ENCODE assay signal across 31 cellular contexts in the genomic region with DNA sequence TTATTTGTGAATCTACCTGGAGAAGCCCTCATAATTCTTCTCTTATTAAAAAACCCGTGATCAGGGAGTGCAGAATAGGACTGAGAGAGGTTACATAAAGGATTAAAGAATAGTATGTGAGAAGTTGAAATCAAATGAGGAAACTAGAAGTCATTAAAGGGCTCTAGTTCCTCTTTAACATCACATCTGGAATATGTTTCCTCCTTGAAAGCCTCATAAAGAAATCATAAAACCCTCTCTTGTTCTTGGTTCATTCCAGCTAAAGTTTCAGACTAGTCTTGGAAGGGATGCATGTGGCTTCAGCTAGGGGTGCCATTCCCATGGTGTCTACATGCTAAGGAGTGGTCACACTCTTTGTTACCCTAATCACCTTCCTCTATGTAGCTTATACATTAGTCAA. TPM values are rescaled to one million over a fixed set of nuclear protein-coding genes. Genes with fewer than 3 reads are reported as not detected.
DNase-seq lines count a peak whose midpoint lies in the region; ATAC-seq and TF ChIP-seq lines count a peak whose summit lies in the region.
"Had no signal": no experiment of that assay in that cellular context is flagged by ENCODE, and none has a peak within 500 bp of the region (broad histone marks: within the 10 kb centered on the region; RNA-seq: fewer than 3 reads in every experiment).

No MANE protein-coding gene starts in this region.

- H3K9me3 ChIP-seq in Karpas-422 (ENCODE audit: low read length) (no peaks in the 10 kb centered on the region), PC-3 (ENCODE audit: low read length) (no peaks in the 10 kb centered on the region)
- H3K9me3 ChIP-seq: gastroesophageal sphincter, lower lobe of right lung, SK-N-SH had no signal

- TF ChIP-seq CTCF in 22Rv1 (IDR thresholded peaks at IDR 0.05) (no peak), PC-3 (conservative IDR thresholded peaks at IDR 0.05; ENCODE audit: low read depth, low read length) (no peak), coronary artery (IDR thresholded peaks at IDR 0.05) (no peak)

- 0 out of 2 replicates have a peak, but pooled peaks cover 2% of the 10 kb centered on the region for H3K4me1 ChIP-seq in Karpas-422 (ENCODE audit: low read length)
- H3K4me1 ChIP-seq in PC-3 (ENCODE audit: insufficient read depth, low read length) = peaks cover 49% of the 10 kb centered on the region
- H3K4me1 ChIP-seq: gastroesophageal sphincter, lower lobe of right lung had no signal

- H3K9me3 Mint-ChIP-seq in immature natural killer cell = no peaks in the 10 kb centered on the region
- H3K9me3 Mint-ChIP-seq: activated CD4-positive, alpha-beta T cell treated with anti-CD3 and anti-CD28 coated beads, Interleukin-2, amount 10 ng/mL, durations not matched to agents 24 days and 14 days; activated naive CD8-positive, alpha-beta T cell treated with anti-CD3 and anti-CD28 coated beads, Interleukin-2, amount 10 ng/mL, durations not matched to agents 7 days and 5 days; nephron; T-helper 2 cell treated with Interferon-gamma antibody and Interleukin-4, amounts not matched to agents 5 μg/mL and 100 μg/mL, for 36 hours had no signal

- H4K20me1 ChIP-seq in Karpas-422 (ENCODE audit: insufficient read depth, low read depth, low read length) (no peaks in the 10 kb centered on the region), PC-3 (ENCODE audit: low read length) (no peaks in the 10 kb centered on the region)

- H3K36me3 ChIP-seq in Karpas-422 (ENCODE audit: insufficient read depth, low read length) (no peaks in the 10 kb centered on the region), PC-3 (ENCODE audit: low read depth, low read length) (no peaks in the 10 kb centered on the region)
- H3K36me3 ChIP-seq: gastroesophageal sphincter, lower lobe of right lung had no signal

- peaks cover 0 to 11% (median 5%) of the 10 kb centered on the region in 3 donors for H3K27me3 Mint-ChIP-seq in immature natural killer cell (ENCODE audit: low read depth in 3 of 3)
- H3K27me3 Mint-ChIP-seq: activated naive CD8-positive, alpha-beta T cell treated with anti-CD3 and anti-CD28 coated beads, Interleukin-2, amount 10 ng/mL, durations not matched to agents 7 days and 5 days had no signal

- H3F3A ChIP-seq in PC-3 (ENCODE audit: low read length, unreplicated experiment) = peaks cover 3% of the 10 kb centered on the region

- H3K4me3 Mint-ChIP-seq in immature natural killer cell = no peak overlapping the region
- H3K4me3 Mint-ChIP-seq: activated CD4-positive, alpha-beta T cell treated with anti-CD3 and anti-CD28 coated beads, Interleukin-2, amount 10 ng/mL, durations not matched to agents 24 days and 14 days; activated naive CD8-positive, alpha-beta T cell treated with anti-CD3 and anti-CD28 coated beads, Interleukin-2, amount 10 ng/mL, durations not matched to agents 7 days and 5 days; nephron; T-helper 2 cell treated with Interferon-gamma antibody and Interleukin-4, amounts not matched to agents 5 μg/mL and 100 μg/mL, for 36 hours had no signal

- H3K4me3 ChIP-seq in Karpas-422 (ENCODE audit: low read length) = no peak overlapping the region
- H3K4me3 ChIP-seq in PC-3 (ENCODE audit: low read length) = no peak overlapping the region
- no peak overlapping the region for H3K4me3 ChIP-seq in coronary artery
- H3K4me3 ChIP-seq: dorsolateral prefrontal cortex, gastroesophageal sphincter, lower lobe of right lung, skin epidermis had no signal

- no TSS peak for BruUV-seq in PC-3 (replicated peaks; lab: Mats Ljungman, UMichigan)

- DNase-seq in Karpas-422 (peak; percentile 49), PC-3 (no peak), coronary artery (ENCODE audit: low spot score) (no peak), immature natural killer cell (no peak), EL (no peak), NCI-H2171 (lab: John Stamatoyannopoulos, UW) (no peak)
- DNase-seq: ACHN; activated CD4-positive, alpha-beta T cell treated with anti-CD3 and anti-CD28 coated beads, Interleukin-2, amount 10 ng/mL, durations not matched to agents 24 days and 14 days; activated effector memory CD4-positive, alpha-beta T cell treated with anti-CD3 and anti-CD28 coated beads, Interleukin-2, amount 50 U/mL, for 16 hours; activated naive CD8-positive, alpha-beta T cell treated with anti-CD3 and anti-CD28 coated beads, Interleukin-2, amount 10 ng/mL, durations not matched to agents 7 days and 5 days; activated T-cell treated with anti-CD3 and anti-CD28 coated beads, Interleukin-2, amount 50 U/mL, for 1 hour; DMS53; NCI-H187; NCI-H524; SK-N-SH; trophoblast cell had no signal

- no peaks in the 10 kb centered on the region for H3K4me1 Mint-ChIP-seq in immature natural killer cell
- H3K4me1 Mint-ChIP-seq: activated CD4-positive, alpha-beta T cell treated with anti-CD3 and anti-CD28 coated beads, Interleukin-2, amount 10 ng/mL, durations not matched to agents 24 days and 14 days; activated naive CD8-positive, alpha-beta T cell treated with anti-CD3 and anti-CD28 coated beads, Interleukin-2, amount 10 ng/mL, durations not matched to agents 7 days and 5 days; nephron had no signal

- intact Hi-C loops in PC-3 (cut with micrococcal nuclease) = no loop called here

- ATAC-seq in PC-3 = no peak
- ATAC-seq in GM19023 (IDR thresholded peaks at IDR 0.05; ENCODE audit: unreplicated experiment) = no peak
- ATAC-seq: gastroesophageal sphincter, lower lobe of right lung had no signal

- CTCF ChIA-PET in PC-3 (lab: Charles Lee) = no interaction called here

- H3K27me3 ChIP-seq in Karpas-422 (ENCODE audit: low read length) = no peaks in the 10 kb centered on the region
- H3K27me3 ChIP-seq in PC-3 (ENCODE audit: low read length) = no peaks in the 10 kb centered on the region
- H3K27me3 ChIP-seq: gastroesophageal sphincter had no signal

- H2AFZ ChIP-seq in Karpas-422 (ENCODE audit: low read length) (no peak overlapping the region), PC-3 (ENCODE audit: low read length) (no peak overlapping the region)

- H3K27ac ChIP-seq in 22Rv1 (peak overlapping the region; percentile 63), Karpas-422 (ENCODE audit: low read length) (no peak overlapping the region), PC-3 (ENCODE audit: low read length) (peak overlapping the region; percentile 97), coronary artery (peak overlapping the region; percentile 8 to 31)
- H3K27ac ChIP-seq: gastroesophageal sphincter, lower lobe of right lung, skin epidermis had no signal

- no peak overlapping the region for H3K27ac Mint-ChIP-seq in immature natural killer cell
- H3K27ac Mint-ChIP-seq: activated CD4-positive, alpha-beta T cell treated with anti-CD3 and anti-CD28 coated beads, Interleukin-2, amount 10 ng/mL, durations not matched to agents 24 days and 14 days; activated naive CD8-positive, alpha-beta T cell treated with anti-CD3 and anti-CD28 coated beads, Interleukin-2, amount 10 ng/mL, durations not matched to agents 7 days and 5 days; nephron; T-helper 2 cell treated with Interferon-gamma antibody and Interleukin-4, amounts not matched to agents 5 μg/mL and 100 μg/mL, for 36 hours had no signal

- POLR2A ChIA-PET in PC-3 (lab: Charles Lee; ENCODE audit: unreplicated experiment) = no interaction called here

- no peak overlapping the region for H3K9ac ChIP-seq in Karpas-422 (ENCODE audit: low read length)
- peak overlapping the region; percentile 71; the same call in 1 of the 2 replicates for H3K9ac ChIP-seq in PC-3 (ENCODE audit: low read length)
- H3K9ac ChIP-seq: SK-N-SH had no signal

- H3K4me2 ChIP-seq in Karpas-422 (ENCODE audit: low read depth, low read length, poor library complexity, severe bottlenecking) (no peak overlapping the region), PC-3 (ENCODE audit: low read length) (no peak overlapping the region)
- H3K4me2 ChIP-seq: SK-N-SH had no signal

- H3K79me2 ChIP-seq in Karpas-422 (ENCODE audit: low read length) = no peaks in the 10 kb centered on the region
- H3K79me2 ChIP-seq in PC-3 (ENCODE audit: low read length) = peaks cover 30% of the 10 kb centered on the region

- H3K9me2 ChIP-seq in Karpas-422 (replicated peaks; ENCODE audit: insufficient read depth, low read length) = no peaks in the 10 kb centered on the region
- H3K9me2 ChIP-seq in PC-3 (replicated peaks; ENCODE audit: low read length) = no peaks in the 10 kb centered on the region
- H3K9me2 ChIP-seq: SK-N-SH had no signal

- no peaks in the 10 kb centered on the region for H3K36me3 Mint-ChIP-seq in immature natural killer cell
- H3K36me3 Mint-ChIP-seq: activated naive CD8-positive, alpha-beta T cell treated with anti-CD3 and anti-CD28 coated beads, Interleukin-2, amount 10 ng/mL, durations not matched to agents 7 days and 5 days had no signal

RNA-seq across cellular contexts. Expression of a gene that starts 5.7 kb away (rescaled TPM):
- not detected in 2 replicates for total RNA-seq in Karpas-422 (2014; rRNA removed; shearing (Covaris generic); ENCODE audit: low replicate concordance)
- 59.9 and 78.7 TPM in 2 replicates for total RNA-seq in PC-3 (2014; rRNA removed)
- polyA plus RNA-seq in immature natural killer cell = not detected
- total RNA-seq: activated CD4-positive, alpha-beta T cell treated with anti-CD3 and anti-CD28 coated beads, Interleukin-2, amount 10 ng/mL, durations not matched to agents 24 days and 14 days; activated CD8-positive, alpha-beta memory T cell treated with anti-CD3 and anti-CD28 coated beads for 36 hours; activated naive CD8-positive, alpha-beta T cell treated with anti-CD3 and anti-CD28 coated beads, Interleukin-2, amount 10 ng/mL, durations not matched to agents 7 days and 5 days; dorsolateral prefrontal cortex; fibroblast of lung; gastroesophageal sphincter; lower lobe of right lung; mononuclear cell; osteoblast had no signal
- polyA plus RNA-seq: fibroblast of lung had no signal

RNA-seq across cellular contexts. Expression of a gene that starts 33.5 kb away (rescaled TPM):
- total RNA-seq in Karpas-422 (2014; rRNA removed; shearing (Covaris generic); ENCODE audit: low replicate concordance) = not detected in 2 replicates
- 0.51 TPM in 1 of 2 replicates, not detected in the other for total RNA-seq in PC-3 (2014; rRNA removed)
- not detected for polyA plus RNA-seq in immature natural killer cell
- total RNA-seq: activated CD4-positive, alpha-beta T cell treated with anti-CD3 and anti-CD28 coated beads, Interleukin-2, amount 10 ng/mL, durations not matched to agents 24 days and 14 days; activated CD8-positive, alpha-beta memory T cell treated with anti-CD3 and anti-CD28 coated beads for 36 hours; activated naive CD8-positive, alpha-beta T cell treated with anti-CD3 and anti-CD28 coated beads, Interleukin-2, amount 10 ng/mL, durations not matched to agents 7 days and 5 days; fibroblast of lung; gastroesophageal sphincter; HT1080; mononuclear cell; osteoblast; renal cortical epithelial cell had no signal
- polyA plus RNA-seq: BJ, fibroblast of lung, SK-N-SH had no signal

Comparison
In these comparisons a context has a peak if more than half of its experiments do, and no peak if none do; other contexts are left out.
1. RNA of a gene that starts 5.7 kb away (total RNA-seq): 59.9 to 78.7 TPM in PC-3; not detected in Karpas-422; every median in the first group is over 10 times any median in the second.